ENCODE assay signal across 1 cellular context in genomic region chr13:42363941-42364612, GRCh38.
TF ChIP-seq lines count a peak whose summit lies in the region.

No MANE protein-coding gene starts in this region.

TF ChIP-seq in GM23338, 12 proteins besides CTCF, POLR2A, EP300 and RAD21 (continued from another document):
- no peak for TF ChIP-seq ZNF462 (CRISPR knock-in tag; IDR thresholded peaks at IDR 0.05)
- no peak for TF ChIP-seq JUNB (IDR thresholded peaks at IDR 0.05; ENCODE audit: unreplicated experiment)
